15 cellular contexts compared by ENCODE assay signal in the genomic region with DNA sequence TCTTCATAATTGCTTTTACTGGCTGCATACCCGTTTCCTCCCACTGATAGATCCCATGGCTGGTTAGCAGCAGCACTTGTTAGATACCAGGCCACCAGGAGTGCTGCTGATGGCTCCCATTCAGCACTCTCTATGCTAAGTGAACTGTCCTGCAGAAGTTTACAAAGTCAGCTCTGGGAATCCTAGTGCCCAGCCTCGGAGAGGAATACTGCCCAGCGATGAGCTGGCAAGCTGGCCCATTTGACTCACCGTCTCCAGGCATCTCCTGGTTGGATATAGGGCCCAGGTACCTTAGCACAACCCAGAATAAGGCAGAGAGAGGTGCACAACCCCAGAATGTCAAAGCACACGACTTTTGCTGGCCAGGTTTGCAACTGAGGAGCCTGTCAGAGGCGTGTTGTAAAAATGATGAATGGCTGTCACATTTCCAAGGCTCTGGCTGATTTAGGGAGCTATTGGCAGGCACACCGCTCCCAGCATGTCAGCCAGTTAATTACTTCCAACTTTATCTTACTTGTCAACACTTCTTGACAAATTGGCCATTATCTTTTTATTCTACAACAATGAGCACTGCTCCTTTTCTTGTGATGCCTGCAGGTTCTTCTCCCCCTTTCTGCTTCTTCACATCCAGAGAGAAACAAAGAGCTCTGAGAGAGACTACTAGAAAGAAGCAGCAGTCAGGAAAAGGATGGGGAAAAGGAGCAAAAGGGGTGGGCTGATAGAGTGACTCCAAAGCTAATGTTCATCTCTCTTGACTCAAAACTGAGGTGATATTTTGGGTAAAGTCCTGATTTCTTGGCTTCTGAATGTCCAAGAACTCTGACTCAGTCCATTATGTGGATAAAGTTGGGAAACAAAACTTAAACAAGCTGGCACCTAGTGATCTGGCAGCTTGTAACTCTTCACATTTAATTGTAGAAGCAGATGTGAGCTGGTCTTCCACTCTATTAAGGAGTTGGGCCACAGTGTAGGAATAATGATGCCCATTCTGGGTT. TPM values are rescaled to one million over a fixed set of nuclear protein-coding genes. Genes with fewer than 3 reads are reported as not detected.
DNase-seq lines count a peak whose midpoint lies in the region; ATAC-seq and TF ChIP-seq lines count a peak whose summit lies in the region.
"Had no signal": no experiment of that assay in that cellular context is flagged by ENCODE, and none has a peak within 500 bp of the region (broad histone marks: within the 10 kb centered on the region; RNA-seq: fewer than 3 reads in every experiment).

No MANE protein-coding gene starts in this region.

- peaks cover 10% of the 10 kb centered on the region for H3K4me1 Mint-ChIP-seq in MCF 10A (ENCODE audit: insufficient read depth, unreplicated experiment)
- H3K4me1 Mint-ChIP-seq in WTC11, result peaks cover 13% of the 10 kb centered on the region

- POLR2A ChIA-PET in MCF 10A (lab: Yijun Ruan, JAX) (interaction anchor here (0.8 to 1.3 kb wide), 5 partner anchors 17 to 118 kb away, joined by 3 to 5 read pairs (median 4); a partner anchor contains a TSS), WTC11 (lab: Charles Lee) (no interaction called here)

- H3K27me3 Mint-ChIP-seq in MCF 10A (ENCODE audit: insufficient read depth, unreplicated experiment) (no peaks in the 10 kb centered on the region), WTC11 (ENCODE audit: low read depth) (no peaks in the 10 kb centered on the region)
- H3K27me3 Mint-ChIP-seq: natural killer cell treated with Interleukin-12 subunit alpha and Interleukin-12 subunit beta and Interleukin-15 and Interleukin-18, amount 100 ng/mL, for 72 hours had no signal

- CTCF ChIA-PET in MCF 10A (lab: Yijun Ruan, JAX) (interaction anchor here (0.6 to 1.2 kb wide), 3 partner anchors 19 to 921 kb away, joined by 3 to 4 read pairs (median 3); no protein-coding TSS in a partner anchor), WTC11 (lab: Charles Lee) (interaction anchor here (0.6 to 1.0 kb wide), 3 partner anchors 11 to 433 kb away, joined by 3 read pairs; a partner anchor contains a TSS)

- H3K4me3 ChIP-seq in breast epithelium (no peak overlapping the region), tibial artery (no peak overlapping the region)
- H3K4me3 ChIP-seq: A549 had no signal

- peak overlapping the region in 1 of 2 donors; percentile 34 for H3K27ac ChIP-seq in breast epithelium
- H3K27ac ChIP-seq in tibial artery, result peak overlapping the region; percentile 46 to 50
- H3K27ac ChIP-seq: A549 had no signal

- H3K4me1 ChIP-seq in breast epithelium, result no peaks in the 10 kb centered on the region
- peaks cover 0 to 62% (median 46%) of the 10 kb centered on the region in 4 donors for H3K4me1 ChIP-seq in tibial artery
- H3K4me1 ChIP-seq: A549 had no signal

- H3K27ac Mint-ChIP-seq in MCF 10A (ENCODE audit: low read depth, unreplicated experiment), result peak overlapping the region; percentile 46
- no peak overlapping the region for H3K27ac Mint-ChIP-seq in WTC11
- H3K27ac Mint-ChIP-seq: activated naive CD4-positive, alpha-beta T cell treated with anti-CD3 and anti-CD28 coated beads for 36 hours; natural killer cell treated with Interleukin-12 subunit alpha and Interleukin-12 subunit beta and Interleukin-15 and Interleukin-18, amount 100 ng/mL, for 72 hours had no signal

- H3K9me3 ChIP-seq in breast epithelium, result no peaks in the 10 kb centered on the region
- H3K9me3 ChIP-seq in tibial artery, result no peaks in the 10 kb centered on the region
- H3K9me3 ChIP-seq: A549 had no signal

- no peak overlapping the region for H3K4me3 Mint-ChIP-seq in MCF 10A (ENCODE audit: unreplicated experiment)
- H3K4me3 Mint-ChIP-seq in WTC11, result no peak overlapping the region
- H3K4me3 Mint-ChIP-seq: activated naive CD4-positive, alpha-beta T cell treated with anti-CD3 and anti-CD28 coated beads for 36 hours; natural killer cell treated with Interleukin-12 subunit alpha and Interleukin-12 subunit beta and Interleukin-15 and Interleukin-18, amount 100 ng/mL, for 72 hours had no signal

- intact Hi-C loops in MCF 10A (cut with micrococcal nuclease) (no loop called here), breast epithelium (cut with DNase I; ENCODE audit: low total_unique reads) (loop anchor here (5.0 kb wide), 1 partner anchor 49 kb away; no protein-coding TSS in a partner anchor), left ventricle myocardium superior (cut with micrococcal nuclease) (no loop called here), tibial artery (cut with DNase I; ENCODE audit: low total_unique reads) (no loop called here)

- H3K27me3 ChIP-seq in breast epithelium (no peaks in the 10 kb centered on the region), tibial artery (no peaks in the 10 kb centered on the region)

- ATAC-seq in WTC11, result peak; percentile 87
- ATAC-seq in left ventricle myocardium superior, result peak; percentile 83
- ATAC-seq in HG02623 (IDR thresholded peaks at IDR 0.05; ENCODE audit: unreplicated experiment), result no peak
- ATAC-seq: A549; natural killer cell treated with Interleukin-12 subunit alpha and Interleukin-12 subunit beta and Interleukin-15 and Interleukin-18, amount 100 ng/mL, for 72 hours had no signal

- DNase-seq in MCF 10A (ENCODE audit: unreplicated experiment) (no peak), breast epithelium (ENCODE audit: low spot score in 2 of 2) (no peak), WTC11 (ENCODE audit: low spot score) (no peak), left ventricle myocardium superior (peak; percentile 68), tibial artery (no peak), NCI-H2029 treated with DMSO at 0.1 percent for 48 hours (lab: John Stamatoyannopoulos, UW) (no peak), AML-193 (lab: John Stamatoyannopoulos, UW) (no peak)
- DNase-seq: activated CD4-positive, alpha-beta T cell treated with anti-CD3 and anti-CD28 coated beads, Interleukin-2, amount 50 U/mL, for 48 hours; activated naive CD4-positive, alpha-beta T cell treated with anti-CD3 and anti-CD28 coated beads for 36 hours; KG1; NCI-H510A; stimulated activated naive CD4-positive, alpha-beta T cell had no signal

- H3K36me3 ChIP-seq in breast epithelium, result no peaks in the 10 kb centered on the region
- peaks cover 0 to 15% (median 12%) of the 10 kb centered on the region in 3 donors for H3K36me3 ChIP-seq in tibial artery

- TF ChIP-seq CTCF in MCF 10A (IDR thresholded peaks at IDR 0.05; ENCODE audit: unreplicated experiment), result no peak
- no peak for TF ChIP-seq CTCF in breast epithelium (IDR thresholded peaks at IDR 0.05)
- TF ChIP-seq CTCF in WTC11 (IDR thresholded peaks at IDR 0.05), result no peak
- no peak for TF ChIP-seq CTCF in tibial artery (IDR thresholded peaks at IDR 0.05)

- no TSS peak for BruUV-seq in MCF 10A (replicated peaks; lab: Mats Ljungman, UMichigan)

- no peaks in the 10 kb centered on the region for H3K9me3 Mint-ChIP-seq in MCF 10A (ENCODE audit: unreplicated experiment)
- H3K9me3 Mint-ChIP-seq in WTC11, result no peaks in the 10 kb centered on the region
- H3K9me3 Mint-ChIP-seq: activated naive CD4-positive, alpha-beta T cell treated with anti-CD3 and anti-CD28 coated beads for 36 hours; natural killer cell treated with Interleukin-12 subunit alpha and Interleukin-12 subunit beta and Interleukin-15 and Interleukin-18, amount 100 ng/mL, for 72 hours had no signal

- peaks cover 14% of the 10 kb centered on the region for H3K36me3 Mint-ChIP-seq in MCF 10A (ENCODE audit: insufficient read depth, unreplicated experiment)
- no peaks in the 10 kb centered on the region; the same call in 1 of the 2 replicates for H3K36me3 Mint-ChIP-seq in WTC11
- H3K36me3 Mint-ChIP-seq: natural killer cell treated with Interleukin-12 subunit alpha and Interleukin-12 subunit beta and Interleukin-15 and Interleukin-18, amount 100 ng/mL, for 72 hours had no signal

- TF ChIP-seq POLR2A in breast epithelium (IDR thresholded peaks at IDR 0.05), result no peak

TF ChIP-seq in WTC11, 78 proteins besides CTCF, POLR2A, EP300 and RAD21:
- TF ChIP-seq, protein P1, sequence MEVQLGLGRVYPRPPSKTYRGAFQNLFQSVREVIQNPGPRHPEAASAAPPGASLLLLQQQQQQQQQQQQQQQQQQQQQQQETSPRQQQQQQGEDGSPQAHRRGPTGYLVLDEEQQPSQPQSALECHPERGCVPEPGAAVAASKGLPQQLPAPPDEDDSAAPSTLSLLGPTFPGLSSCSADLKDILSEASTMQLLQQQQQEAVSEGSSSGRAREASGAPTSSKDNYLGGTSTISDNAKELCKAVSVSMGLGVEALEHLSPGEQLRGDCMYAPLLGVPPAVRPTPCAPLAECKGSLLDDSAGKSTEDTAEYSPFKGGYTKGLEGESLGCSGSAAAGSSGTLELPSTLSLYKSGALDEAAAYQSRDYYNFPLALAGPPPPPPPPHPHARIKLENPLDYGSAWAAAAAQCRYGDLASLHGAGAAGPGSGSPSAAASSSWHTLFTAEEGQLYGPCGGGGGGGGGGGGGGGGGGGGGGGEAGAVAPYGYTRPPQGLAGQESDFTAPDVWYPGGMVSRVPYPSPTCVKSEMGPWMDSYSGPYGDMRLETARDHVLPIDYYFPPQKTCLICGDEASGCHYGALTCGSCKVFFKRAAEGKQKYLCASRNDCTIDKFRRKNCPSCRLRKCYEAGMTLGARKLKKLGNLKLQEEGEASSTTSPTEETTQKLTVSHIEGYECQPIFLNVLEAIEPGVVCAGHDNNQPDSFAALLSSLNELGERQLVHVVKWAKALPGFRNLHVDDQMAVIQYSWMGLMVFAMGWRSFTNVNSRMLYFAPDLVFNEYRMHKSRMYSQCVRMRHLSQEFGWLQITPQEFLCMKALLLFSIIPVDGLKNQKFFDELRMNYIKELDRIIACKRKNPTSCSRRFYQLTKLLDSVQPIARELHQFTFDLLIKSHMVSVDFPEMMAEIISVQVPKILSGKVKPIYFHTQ (CRISPR knock-in tag; IDR thresholded peaks at IDR 0.05), result no peak
- no peak for TF ChIP-seq SP1 (CRISPR knock-in tag; conservative IDR thresholded peaks at IDR 0.05)
- no peak for TF ChIP-seq TP53 (CRISPR knock-in tag; IDR thresholded peaks at IDR 0.05)
- TF ChIP-seq, protein P2, sequence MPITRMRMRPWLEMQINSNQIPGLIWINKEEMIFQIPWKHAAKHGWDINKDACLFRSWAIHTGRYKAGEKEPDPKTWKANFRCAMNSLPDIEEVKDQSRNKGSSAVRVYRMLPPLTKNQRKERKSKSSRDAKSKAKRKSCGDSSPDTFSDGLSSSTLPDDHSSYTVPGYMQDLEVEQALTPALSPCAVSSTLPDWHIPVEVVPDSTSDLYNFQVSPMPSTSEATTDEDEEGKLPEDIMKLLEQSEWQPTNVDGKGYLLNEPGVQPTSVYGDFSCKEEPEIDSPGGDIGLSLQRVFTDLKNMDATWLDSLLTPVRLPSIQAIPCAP (CRISPR knock-in tag; IDR thresholded peaks at IDR 0.05), result no peak
- TF ChIP-seq, protein P3, sequence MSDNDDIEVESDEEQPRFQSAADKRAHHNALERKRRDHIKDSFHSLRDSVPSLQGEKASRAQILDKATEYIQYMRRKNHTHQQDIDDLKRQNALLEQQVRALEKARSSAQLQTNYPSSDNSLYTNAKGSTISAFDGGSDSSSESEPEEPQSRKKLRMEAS (CRISPR knock-in tag; IDR thresholded peaks at IDR 0.05), result no peak
- TF ChIP-seq RELA (CRISPR knock-in tag; IDR thresholded peaks at IDR 0.05; ENCODE audit: borderline replicate concordance), result no peak
- TF ChIP-seq SMAD4 (CRISPR knock-in tag; IDR thresholded peaks at IDR 0.05), result no peak

RNA-seq across cellular contexts. Expression of a gene that starts 10.8 kb away (rescaled TPM):
- not detected in 2 replicates for total RNA-seq in MCF 10A (2022)
- total RNA-seq in breast epithelium, result 10 to 100 TPM in 2 of 3 donors, 1 to 10 TPM in 1; 6.6 to 30.3 (median 20.0) TPM
- not detected in 3 replicates for total RNA-seq in WTC11 (2021)
- total RNA-seq in left ventricle myocardium superior, result 1.0 TPM
- total RNA-seq: activated naive CD4-positive, alpha-beta T cell treated with anti-CD3 and anti-CD28 coated beads for 36 hours; natural killer cell treated with Interleukin-12 subunit alpha and Interleukin-12 subunit beta and Interleukin-15 and Interleukin-18, amount 100 ng/mL, for 72 hours had no signal
